In the genomic region with DNA sequence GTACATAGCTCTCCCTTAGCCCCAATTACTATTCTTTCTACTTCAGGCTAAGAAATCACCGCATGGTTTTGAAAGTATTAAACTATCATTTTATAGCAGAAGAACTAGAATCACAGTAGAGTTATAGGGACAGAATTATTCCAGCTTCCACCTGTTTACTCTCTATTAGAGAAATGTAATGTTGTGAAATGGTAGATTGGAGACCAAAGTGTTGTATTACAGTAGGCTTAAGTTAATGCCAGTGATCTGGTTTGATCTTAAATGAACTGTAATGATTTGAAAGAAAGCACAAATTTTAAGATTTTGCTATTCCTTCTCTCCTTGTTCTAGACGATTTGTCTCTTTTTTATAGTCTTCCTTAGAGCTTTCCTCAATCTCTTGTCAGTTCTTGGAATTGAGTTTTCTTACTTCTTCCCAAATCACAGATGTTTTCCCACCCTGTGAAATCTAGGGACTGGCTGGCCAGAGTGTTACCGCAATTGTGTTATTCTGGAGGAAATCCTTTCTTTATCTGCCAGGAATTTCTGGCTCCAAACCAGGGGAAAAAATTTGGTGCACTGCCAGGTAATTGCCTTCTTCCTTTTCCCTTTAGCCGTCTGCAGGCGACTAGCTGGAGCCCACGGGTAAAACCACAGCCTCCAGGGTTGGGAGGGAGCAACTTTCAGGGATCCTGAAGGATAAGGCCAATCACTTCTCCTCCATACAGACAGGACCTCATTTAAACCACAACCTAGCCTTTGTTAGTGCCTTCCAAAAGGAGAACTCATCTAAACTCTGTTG, we compare ENCODE assay signal across 9 cellular contexts. TPM values are rescaled to one million over a fixed set of nuclear protein-coding genes. Genes with fewer than 3 reads are reported as not detected.
DNase-seq lines count a peak whose midpoint lies in the region; ATAC-seq lines count a peak whose summit lies in the region.
"Had no signal": no experiment of that assay in that cellular context is flagged by ENCODE, and none has a peak within 500 bp of the region (broad histone marks: within the 10 kb centered on the region; RNA-seq: fewer than 3 reads in every experiment).

No MANE protein-coding gene starts in this region.

- H3K4me3 Mint-ChIP-seq in stimulated activated memory B cell treated with anti-CD40 and anti-IgM and Interleukin-4, amounts not matched to agents 10 μg/mL and 1 μg/mL and 100 μg/mL, for 72 hours: no peak overlapping the region
- H3K4me3 Mint-ChIP-seq: CD14-positive monocyte had no signal

- peak; percentile 84 for ATAC-seq in left colon
- ATAC-seq in GM19395 (IDR thresholded peaks at IDR 0.05; ENCODE audit: unreplicated experiment): no peak
- ATAC-seq in stimulated activated memory B cell treated with anti-CD40 and anti-IgM and Interleukin-4, amounts not matched to agents 10 μg/mL and 1 μg/mL and 100 μg/mL, for 72 hours: no peak
- no peak for ATAC-seq in GM19452 (IDR thresholded peaks at IDR 0.05; ENCODE audit: unreplicated experiment)

- intact Hi-C loops in left colon (cut with DNase I, micrococcal nuclease): no loop called here

- H3K9me3 Mint-ChIP-seq in stimulated activated memory B cell treated with anti-CD40 and anti-IgM and Interleukin-4, amounts not matched to agents 10 μg/mL and 1 μg/mL and 100 μg/mL, for 72 hours: no peaks in the 10 kb centered on the region
- H3K9me3 Mint-ChIP-seq: CD14-positive monocyte had no signal

- no peak overlapping the region for H3K27ac Mint-ChIP-seq in stimulated activated memory B cell treated with anti-CD40 and anti-IgM and Interleukin-4, amounts not matched to agents 10 μg/mL and 1 μg/mL and 100 μg/mL, for 72 hours
- H3K27ac Mint-ChIP-seq: CD14-positive monocyte had no signal

- no peaks in the 10 kb centered on the region for H3K27me3 Mint-ChIP-seq in stimulated activated memory B cell treated with anti-CD40 and anti-IgM and Interleukin-4, amounts not matched to agents 10 μg/mL and 1 μg/mL and 100 μg/mL, for 72 hours

- H3K4me1 Mint-ChIP-seq in stimulated activated memory B cell treated with anti-CD40 and anti-IgM and Interleukin-4, amounts not matched to agents 10 μg/mL and 1 μg/mL and 100 μg/mL, for 72 hours: no peaks in the 10 kb centered on the region
- H3K4me1 Mint-ChIP-seq: CD14-positive monocyte had no signal

- peak; percentile 28 for DNase-seq in activated CD8-positive, alpha-beta memory T cell treated with anti-CD3 and anti-CD28 coated beads, Interleukin-2, amount 50 U/mL, for 48 hours
- no peak for DNase-seq in activated CD8-positive, alpha-beta memory T cell treated with anti-CD3 and anti-CD28 coated beads, Interleukin-2, amount 50 U/mL, for 4 hours
- DNase-seq in brain pericyte (ENCODE audit: low read depth, low spot score): peak; percentile 27
- DNase-seq in left colon: peak; percentile 52 to 64
- DNase-seq in ureter (ENCODE audit: low spot score): peak; percentile 82

- H3K36me3 Mint-ChIP-seq in stimulated activated memory B cell treated with anti-CD40 and anti-IgM and Interleukin-4, amounts not matched to agents 10 μg/mL and 1 μg/mL and 100 μg/mL, for 72 hours: peaks cover 21% of the 10 kb centered on the region

RNA-seq across cellular contexts. Expression of a gene that starts 51.7 kb away (rescaled TPM):
- total RNA-seq in left colon (10 to 100 TPM; 29.8 to 41.3 TPM), ureter (113 TPM)

RNA-seq across cellular contexts. Expression of a gene that starts 58.9 kb away (rescaled TPM):
- total RNA-seq in left colon (10 to 100 TPM; 40.8 to 42.8 TPM), ureter (74.6 TPM)
